Comparison of ENCODE assay signal across 11 cellular contexts in genomic region chr5:151310932-151311331, GRCh38. TPM values are rescaled to one million over a fixed set of nuclear protein-coding genes. Genes with fewer than 3 reads are reported as not detected.
"Had no signal": no experiment of that assay in that cellular context is flagged by ENCODE, and none has a peak within 500 bp of the region (broad histone marks: within the 10 kb centered on the region; RNA-seq: fewer than 3 reads in every experiment).

No MANE protein-coding gene starts in this region.

- H3K4me3 ChIP-seq: GM23338 had no signal

- ATAC-seq: GM23338, HepG2 had no signal

- DNase-seq: H9, HCEC 1CT, HFFc6, KG1 had no signal

- H2AFZ ChIP-seq: GM23338 had no signal

- H3K27ac ChIP-seq: HL-60 had no signal

- H3K4me2 ChIP-seq: GM23338 had no signal

- FAIRE-seq: H1, H54, HepG2 had no signal

RNA-seq across cellular contexts. Expression of gene SLC36A3, which starts 7.4 kb away (rescaled TPM):
- total RNA-seq: GM23338, H1, H9, HepG2, HFFc6, HT1080 had no signal
- polyA plus RNA-seq: GM23338, H1, HepG2, IgD-negative memory B cell had no signal

RNA-seq across cellular contexts. Expression of gene SLC36A2, which starts 36.4 kb away (rescaled TPM):
- total RNA-seq: GM23338, H1, HepG2, HFFc6, HT1080 had no signal
- polyA plus RNA-seq: IgD-negative memory B cell had no signal
